ENCODE assay signal across 8 cellular contexts in genomic region chr10:50614444-50615137, GRCh38. TPM values are rescaled to one million over a fixed set of nuclear protein-coding genes. Genes with fewer than 3 reads are reported as not detected.
A peak's percentile ranks its signal among the peaks of the same experiment; 100 is the strongest.
DNase-seq lines count a peak whose midpoint lies in the region; ATAC-seq and TF ChIP-seq lines count a peak whose summit lies in the region.

No MANE protein-coding gene starts in this region.

- intact Hi-C loops in spleen (cut with DNase I; ENCODE audit: low total_unique reads): loop anchor here (10.0 kb wide), 1 partner anchor 60 kb away; no protein-coding TSS in a partner anchor

- WGBS in spleen, 5 donors: 72 to 90% (median 87%) methylated on average over 7 of the region's 7 CpGs

- peak in 2 of 11 experiments; percentile 21 to 25 for TF ChIP-seq CTCF in spleen (IDR thresholded peaks at IDR 0.05 in 8 of 11, conservative IDR thresholded peaks at IDR 0.05 in 3 of 11)

- in situ Hi-C loops in G401 (cut with HindIII; ENCODE audit: low sequenced_read_pairs): no loop called here

- no peaks in the 10 kb centered on the region for H3K27me3 ChIP-seq in spleen (replicated peaks in 1 of 7)

- H3K4me3 ChIP-seq in spleen: no peak overlapping the region

- peak; percentile 38 for ATAC-seq in GM21390 (IDR thresholded peaks at IDR 0.05; ENCODE audit: unreplicated experiment)

- H3K9me3 ChIP-seq in spleen: no peaks in the 10 kb centered on the region

- no peak for TF ChIP-seq POLR2A in spleen (IDR thresholded peaks at IDR 0.05)

- DNase-seq in DMS153 treated with DMSO at 0.1 percent for 48 hours (lab: John Stamatoyannopoulos, UW; ENCODE audit: unreplicated experiment) (peak; percentile 25), NCI-H510A (lab: John Stamatoyannopoulos, UW) (peak; percentile 35), germinal center (ENCODE audit: low spot score) (peak; percentile 63), spleen (no peak), C1 segment of cervical spinal cord (lab: John Stamatoyannopoulos, UW) (no peak), G401 (ENCODE audit: low spot score) (no peak), DMS79 treated with DMSO at 0.1 percent for 48 hours (lab: John Stamatoyannopoulos, UW) (no peak)

- H3K4me1 ChIP-seq in spleen: peaks cover 9 to 88% (median 31%) of the 10 kb centered on the region in 6 donors

- H3K27ac ChIP-seq in spleen: no peak overlapping the region

- H3K36me3 ChIP-seq in spleen: no peaks in the 10 kb centered on the region

RNA-seq across cellular contexts. Expression of gene SGMS1, which starts 9.2 kb away (rescaled TPM):
- 10 to 100 TPM; 29.0 to 84.3 (median 39.5) TPM for total RNA-seq in spleen
- 1 to 10 TPM; 5.9 to 7.3 (median 6.6) TPM for polyA plus RNA-seq in spleen
- 10.0 and 25.5 TPM in 2 replicates for total RNA-seq in G401 (2014; rRNA removed; shearing (Covaris generic))

Comparison
In these comparisons a context has a peak if more than half of its experiments do, and no peak if none do; other contexts are left out.
1. DNase-seq: peak in DMS153 treated with DMSO at 0.1 percent for 48 hours (single experiment), NCI-H510A (single experiment) and germinal center (single experiment); none in spleen (single experiment), C1 segment of cervical spinal cord (0 of 14), G401 (single experiment) and DMS79 treated with DMSO at 0.1 percent for 48 hours (single experiment).